ENCODE assay signal across 9 cellular contexts in genomic region chr2:38074775-38075435, GRCh38. TPM values are rescaled to one million over a fixed set of nuclear protein-coding genes. Genes with fewer than 3 reads are reported as not detected.
DNase-seq lines count a peak whose midpoint lies in the region; ATAC-seq and TF ChIP-seq lines count a peak whose summit lies in the region.
"Had no signal": no experiment of that assay in that cellular context is flagged by ENCODE, and none has a peak within 500 bp of the region (broad histone marks: within the 10 kb centered on the region; RNA-seq: fewer than 3 reads in every experiment).

No MANE protein-coding gene starts in this region.

- TF ChIP-seq CTCF in colonic mucosa (IDR thresholded peaks at IDR 0.05) (no peak), right lobe of liver (IDR thresholded peaks at IDR 0.05) (no peak), type B pancreatic cell (conservative IDR thresholded peaks at IDR 0.05) (peak; percentile 9)

- peak overlapping the region; percentile 29 for H3K4me3 Mint-ChIP-seq in activated T-cell treated with anti-CD3 and anti-CD28 coated beads, Interleukin-2, amount 50 U/mL, for 4 hours
- peak overlapping the region; percentile 94 for H3K4me3 Mint-ChIP-seq in type B pancreatic cell

- no peak for ATAC-seq in activated T-cell treated with anti-CD3 and anti-CD28 coated beads, Interleukin-2, amount 50 U/mL, for 4 hours
- ATAC-seq in right lobe of liver (peak in 1 of 4 donors; percentile 2), HG02610 (IDR thresholded peaks at IDR 0.05; ENCODE audit: unreplicated experiment) (no peak)

- H3K9me3 ChIP-seq in colonic mucosa (no peaks in the 10 kb centered on the region), right lobe of liver (no peaks in the 10 kb centered on the region)

- H3K9ac ChIP-seq in colonic mucosa (ENCODE audit: low read depth in 2 of 2, low read length in 2 of 2), result no peak overlapping the region

- intact Hi-C loops in colonic mucosa (cut with DNase I), result no loop called here
- intact Hi-C loops in right lobe of liver (cut with DNase I), result loop anchor here in 1 of 2 donors (10.0 kb wide), 1 partner anchor 200 kb away; no protein-coding TSS in a partner anchor

- peaks cover 59% of the 10 kb centered on the region for H3K27me3 Mint-ChIP-seq in activated T-cell treated with anti-CD3 and anti-CD28 coated beads, Interleukin-2, amount 50 U/mL, for 4 hours (ENCODE audit: low read depth)
- peaks cover 38% of the 10 kb centered on the region for H3K27me3 Mint-ChIP-seq in type B pancreatic cell

- peaks cover 11% of the 10 kb centered on the region for H3K4me1 ChIP-seq in colonic mucosa
- H3K4me1 ChIP-seq in right lobe of liver, result peaks cover 0 to 32% (median 3%) of the 10 kb centered on the region in 4 donors

- peak overlapping the region; percentile 60 for H3K4me3 ChIP-seq in colonic mucosa
- H3K4me3 ChIP-seq in right lobe of liver, result peak overlapping the region; percentile 62 to 69 (median 68)

- no peaks in the 10 kb centered on the region for H3K36me3 Mint-ChIP-seq in activated T-cell treated with anti-CD3 and anti-CD28 coated beads, Interleukin-2, amount 50 U/mL, for 4 hours (ENCODE audit: insufficient read depth)
- peaks cover 43% of the 10 kb centered on the region for H3K36me3 Mint-ChIP-seq in type B pancreatic cell

- DNase-seq in activated T-cell treated with anti-CD3 and anti-CD28 coated beads, Interleukin-2, amount 50 U/mL, for 4 hours, result no peak
- DNase-seq in activated T-cell treated with anti-CD3 and anti-CD28 coated beads for 4 hours (no peak), colonic mucosa (no peak), right lobe of liver (peak; percentile 54 to 61 (median 55)), type B pancreatic cell (ENCODE audit: extremely low spot score, unreplicated experiment) (peak; percentile 76), iPS-NIHi7 (ENCODE audit: extremely low spot score) (no peak), H4 (ENCODE audit: low spot score) (no peak)
- DNase-seq: DND-41 had no signal

- H3K4me1 Mint-ChIP-seq in activated T-cell treated with anti-CD3 and anti-CD28 coated beads, Interleukin-2, amount 50 U/mL, for 4 hours (ENCODE audit: low read depth), result peaks cover 23% of the 10 kb centered on the region
- H3K4me1 Mint-ChIP-seq in type B pancreatic cell (ENCODE audit: unreplicated experiment), result peaks cover 20% of the 10 kb centered on the region

- H3K36me3 ChIP-seq in colonic mucosa, result no peaks in the 10 kb centered on the region
- no peaks in the 10 kb centered on the region for H3K36me3 ChIP-seq in right lobe of liver

- H3K27ac ChIP-seq in colonic mucosa, result no peak overlapping the region
- H3K27ac ChIP-seq in right lobe of liver, result no peak overlapping the region

- H3K9me3 Mint-ChIP-seq in activated T-cell treated with anti-CD3 and anti-CD28 coated beads, Interleukin-2, amount 50 U/mL, for 4 hours, result no peaks in the 10 kb centered on the region
- H3K9me3 Mint-ChIP-seq in type B pancreatic cell, result no peaks in the 10 kb centered on the region

- TF ChIP-seq POLR2A in right lobe of liver (IDR thresholded peaks at IDR 0.05), result no peak

- peak overlapping the region; percentile 98 for H3K27ac Mint-ChIP-seq in type B pancreatic cell

- WGBS in right lobe of liver (ENCODE audit: insufficient coverage, low coverage, low lambda C conversion rate, missing lambda C conversion rate), result 3% methylated on average over 26 of the region's 76 CpGs

- H3K27me3 ChIP-seq in colonic mucosa (peaks cover 38% of the 10 kb centered on the region), right lobe of liver (no peaks in the 10 kb centered on the region)

RNA-seq across cellular contexts. Expression of gene CYP1B1, which starts 1.0 kb away (rescaled TPM):
- total RNA-seq in activated T-cell treated with anti-CD3 and anti-CD28 coated beads, Interleukin-2, amount 50 U/mL, for 4 hours, result 10 to 100 TPM in 2 of 3 donors, 1 to 10 TPM in 1; 6.3 to 13.9 (median 11.4) TPM
- total RNA-seq in colonic mucosa (1 to 10 TPM; 1.3 to 3.5 TPM), right lobe of liver (1 to 10 TPM; 3.8 to 7.1 (median 6.4) TPM), type B pancreatic cell (ENCODE audit: low replicate concordance) (176 and 360 TPM in 2 replicates)
- 16.3 and 29.9 TPM in 2 replicates for total RNA-seq in H4 (2014; rRNA removed; shearing (Covaris generic))

Comparison
In these comparisons a context has a peak if more than half of its experiments do, and no peak if none do; other contexts are left out.
1. DNase-seq: peak in right lobe of liver (3 of 3) and type B pancreatic cell (single experiment); none in activated T-cell treated with anti-CD3 and anti-CD28 coated beads, Interleukin-2, amount 50 U/mL, for 4 hours (single experiment), activated T-cell treated with anti-CD3 and anti-CD28 coated beads for 4 hours (single experiment), colonic mucosa (single experiment), iPS-NIHi7 (single experiment) and H4 (single experiment).